Comparison of ENCODE assay signal across 19 cellular contexts in the genomic region with DNA sequence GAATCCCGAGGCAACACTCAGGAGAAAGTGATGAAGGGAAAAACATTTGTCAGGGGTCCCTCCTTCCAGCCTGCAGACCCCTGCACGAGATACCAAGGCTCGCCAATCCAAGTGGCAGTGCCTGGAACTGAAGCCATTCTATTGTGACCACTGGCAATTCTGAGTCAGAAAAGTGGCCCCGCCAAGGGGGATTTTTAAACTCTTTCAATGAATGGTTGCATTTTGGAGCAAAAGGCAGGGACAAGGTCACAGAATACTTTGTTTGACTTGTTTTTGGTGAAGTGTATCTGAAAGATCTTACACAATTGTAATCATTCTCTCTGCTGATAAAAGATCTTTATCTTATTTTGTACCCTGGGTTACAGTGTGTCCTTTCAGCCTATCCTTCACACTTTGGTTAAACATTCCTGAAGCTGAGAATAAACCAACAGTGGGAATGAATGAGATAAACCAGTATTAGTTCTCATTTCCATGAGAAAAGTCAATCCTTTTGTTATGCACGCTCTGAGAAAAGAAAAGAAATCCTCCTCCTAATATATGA.
DNase-seq lines count a peak whose midpoint lies in the region; ATAC-seq and TF ChIP-seq lines count a peak whose summit lies in the region.
"Had no signal": no experiment of that assay in that cellular context is flagged by ENCODE, and none has a peak within 500 bp of the region (broad histone marks: within the 10 kb centered on the region; RNA-seq: fewer than 3 reads in every experiment).

No MANE protein-coding gene starts in this region.

- H3K9me3 Mint-ChIP-seq in neural crest cell, result no peaks in the 10 kb centered on the region
- H3K9me3 Mint-ChIP-seq: activated B cell treated with CpG ODN at 0.5 μM for 24 hours; stimulated activated naive B cell treated with anti-CD40 and anti-IgM and Interleukin-4, amounts not matched to agents 10 μg/mL and 1 μg/mL and 100 μg/mL, for 72 hours had no signal

- peaks cover 40% of the 10 kb centered on the region for H3K4me1 Mint-ChIP-seq in neural crest cell
- H3K4me1 Mint-ChIP-seq: activated B cell treated with CpG ODN at 0.5 μM for 24 hours; stimulated activated naive B cell treated with anti-CD40 and anti-IgM and Interleukin-4, amounts not matched to agents 10 μg/mL and 1 μg/mL and 100 μg/mL, for 72 hours had no signal

- no peak for DNase-seq in left ventricle myocardium inferior
- DNase-seq in right atrium auricular region (ENCODE audit: low spot score), result no peak
- DNase-seq in neural crest cell (ENCODE audit: low read depth, low spot score), result no peak
- DNase-seq in DMS79 (lab: John Stamatoyannopoulos, UW), result no peak
- no peak for DNase-seq in HK-2 (ENCODE audit: unreplicated experiment)
- DNase-seq in GM03348 (ENCODE audit: low spot score), result no peak
- DNase-seq: activated B cell treated with CpG ODN at 0.5 μM for 24 hours; activated CD4-positive, alpha-beta T cell treated with anti-CD3 and anti-CD28 coated beads, Interleukin-2, amount 50 U/mL, for 4 hours; colonic mucosa; COR-L47; head of caudate nucleus; stimulated activated naive B cell treated with anti-CD40 and anti-IgM and Interleukin-4, amounts not matched to agents 10 μg/mL and 1 μg/mL and 100 μg/mL, for 72 hours; testis had no signal

- WGBS in gastroesophageal sphincter (ENCODE audit: low coverage in 1 of 2), 2 donors, result 63 to 68% methylated on average over 4 to 5 of the region's 5 CpGs

- peak overlapping the region; percentile 8 for H3K27ac Mint-ChIP-seq in neural crest cell (ENCODE audit: unreplicated experiment)
- H3K27ac Mint-ChIP-seq: activated B cell treated with CpG ODN at 0.5 μM for 24 hours; stimulated activated naive B cell treated with anti-CD40 and anti-IgM and Interleukin-4, amounts not matched to agents 10 μg/mL and 1 μg/mL and 100 μg/mL, for 72 hours had no signal

- H3K36me3 ChIP-seq in left ventricle myocardium inferior (peaks cover 45% of the 10 kb centered on the region), right atrium auricular region (peaks cover 54% of the 10 kb centered on the region), gastroesophageal sphincter (peaks cover 0 to 62% of the 10 kb centered on the region in 2 donors)
- H3K36me3 ChIP-seq: colonic mucosa, neutrophil had no signal

- TF ChIP-seq CTCF in left ventricle myocardium inferior (IDR thresholded peaks at IDR 0.05; ENCODE audit: borderline replicate concordance) (no peak), right atrium auricular region (IDR thresholded peaks at IDR 0.05) (no peak), gastroesophageal sphincter (IDR thresholded peaks at IDR 0.05) (no peak), neural crest cell (conservative IDR thresholded peaks at IDR 0.05) (no peak)

- peak overlapping the region; percentile 27 for H3K4me3 Mint-ChIP-seq in neural crest cell
- H3K4me3 Mint-ChIP-seq: activated B cell treated with CpG ODN at 0.5 μM for 24 hours; stimulated activated naive B cell treated with anti-CD40 and anti-IgM and Interleukin-4, amounts not matched to agents 10 μg/mL and 1 μg/mL and 100 μg/mL, for 72 hours had no signal

- H3K4me1 ChIP-seq in left ventricle myocardium inferior (peaks cover 90% of the 10 kb centered on the region), right atrium auricular region (peaks cover 0 to 21% of the 10 kb centered on the region in 2 donors), gastroesophageal sphincter (peaks cover 0 to 27% (median 0%) of the 10 kb centered on the region in 3 donors)
- H3K4me1 ChIP-seq: testis had no signal

- intact Hi-C loops in left ventricle myocardium inferior (cut with micrococcal nuclease), result no loop called here

- no peak overlapping the region for H3K4me3 ChIP-seq in left ventricle myocardium inferior
- H3K4me3 ChIP-seq in right atrium auricular region, result no peak overlapping the region
- H3K4me3 ChIP-seq in gastroesophageal sphincter, result no peak overlapping the region
- H3K4me3 ChIP-seq: colonic mucosa, lung, smooth muscle cell, testis had no signal

- TF ChIP-seq POLR2A in gastroesophageal sphincter (IDR thresholded peaks at IDR 0.05), result no peak

- H3K27me3 Mint-ChIP-seq in neural crest cell (ENCODE audit: low read depth), result no peaks in the 10 kb centered on the region

- H3K27ac ChIP-seq in left ventricle myocardium inferior (replicated peaks) (peak overlapping the region; percentile 86), right atrium auricular region (peak overlapping the region in 1 of 2 donors; percentile 44), gastroesophageal sphincter (peak overlapping the region in 3 of 4 donors; percentile 6 to 83 (median 35))
- H3K27ac ChIP-seq: colonic mucosa, neutrophil, RWPE1, testis had no signal

- H3K36me3 Mint-ChIP-seq in neural crest cell (ENCODE audit: low read depth), result peaks cover 6% of the 10 kb centered on the region
- H3K36me3 Mint-ChIP-seq: stimulated activated naive B cell treated with anti-CD40 and anti-IgM and Interleukin-4, amounts not matched to agents 10 μg/mL and 1 μg/mL and 100 μg/mL, for 72 hours had no signal

- ATAC-seq in gastroesophageal sphincter (no peak), GM21723 (IDR thresholded peaks at IDR 0.05; ENCODE audit: unreplicated experiment) (no peak)
- ATAC-seq: stimulated activated naive B cell treated with anti-CD40 and anti-IgM and Interleukin-4, amounts not matched to agents 10 μg/mL and 1 μg/mL and 100 μg/mL, for 72 hours had no signal

- H3K9me3 ChIP-seq in left ventricle myocardium inferior (replicated peaks) (no peaks in the 10 kb centered on the region), right atrium auricular region (no peaks in the 10 kb centered on the region), gastroesophageal sphincter (no peaks in the 10 kb centered on the region)
- H3K9me3 ChIP-seq: colonic mucosa, neutrophil, testis had no signal

- no peak for TF ChIP-seq EP300 in gastroesophageal sphincter (IDR thresholded peaks at IDR 0.05)

- H3K27me3 ChIP-seq in left ventricle myocardium inferior (ENCODE audit: low read depth), result no peaks in the 10 kb centered on the region
- no peaks in the 10 kb centered on the region for H3K27me3 ChIP-seq in right atrium auricular region
- no peaks in the 10 kb centered on the region for H3K27me3 ChIP-seq in gastroesophageal sphincter
- H3K27me3 ChIP-seq: colonic mucosa, testis had no signal
